1 cellular context compared by ENCODE assay signal in the genomic region with DNA sequence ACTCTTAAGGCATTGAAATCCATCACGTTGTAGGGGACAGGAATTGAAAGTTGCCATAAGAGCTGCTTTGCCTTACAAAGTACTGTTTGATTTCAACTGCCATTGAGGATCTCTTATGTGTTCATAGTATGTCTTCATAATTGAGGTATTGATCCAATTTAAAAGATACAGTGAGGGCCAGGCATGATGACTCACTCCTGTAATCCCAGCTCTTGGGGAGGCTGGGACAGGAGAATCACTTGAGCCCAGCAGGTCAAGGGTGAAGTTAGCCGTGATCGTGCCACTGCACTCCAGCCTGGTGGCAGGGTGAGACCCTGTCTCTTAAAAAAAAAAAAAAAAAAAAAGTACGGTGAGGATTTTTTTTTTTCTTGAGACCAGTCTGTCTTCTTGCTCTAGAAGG.
TF ChIP-seq lines count a peak whose summit lies in the region.

No MANE protein-coding gene starts in this region.

TF ChIP-seq in HepG2, 621 proteins besides CTCF, POLR2A, EP300 and RAD21:
- TF ChIP-seq, protein P1, sequence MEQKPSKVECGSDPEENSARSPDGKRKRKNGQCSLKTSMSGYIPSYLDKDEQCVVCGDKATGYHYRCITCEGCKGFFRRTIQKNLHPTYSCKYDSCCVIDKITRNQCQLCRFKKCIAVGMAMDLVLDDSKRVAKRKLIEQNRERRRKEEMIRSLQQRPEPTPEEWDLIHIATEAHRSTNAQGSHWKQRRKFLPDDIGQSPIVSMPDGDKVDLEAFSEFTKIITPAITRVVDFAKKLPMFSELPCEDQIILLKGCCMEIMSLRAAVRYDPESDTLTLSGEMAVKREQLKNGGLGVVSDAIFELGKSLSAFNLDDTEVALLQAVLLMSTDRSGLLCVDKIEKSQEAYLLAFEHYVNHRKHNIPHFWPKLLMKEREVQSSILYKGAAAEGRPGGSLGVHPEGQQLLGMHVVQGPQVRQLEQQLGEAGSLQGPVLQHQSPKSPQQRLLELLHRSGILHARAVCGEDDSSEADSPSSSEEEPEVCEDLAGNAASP (CRISPR knock-in tag; IDR thresholded peaks at IDR 0.05; ENCODE audit: borderline replicate concordance) = no peak
- TF ChIP-seq FOSL2 (CRISPR knock-in tag; IDR thresholded peaks at IDR 0.05) = peak; percentile 58
TF ChIP-seq in HepG2: peak in this region for 1.
